Comparison of ENCODE assay signal across 9 cellular contexts in genomic region chr11:57458060-57458409, GRCh38. TPM values are rescaled to one million over a fixed set of nuclear protein-coding genes. Genes with fewer than 3 reads are reported as not detected.
DNase-seq lines count a peak whose midpoint lies in the region; ATAC-seq and TF ChIP-seq lines count a peak whose summit lies in the region.
"Had no signal": no experiment of that assay in that cellular context is flagged by ENCODE, and none has a peak within 500 bp of the region (broad histone marks: within the 10 kb centered on the region; RNA-seq: fewer than 3 reads in every experiment).

No MANE protein-coding gene starts in this region.

- no peaks in the 10 kb centered on the region for H3K9me3 Mint-ChIP-seq in activated CD4-positive, alpha-beta T cell treated with anti-CD3 and anti-CD28 coated beads for 36 hours (ENCODE audit: low read depth)
- no peaks in the 10 kb centered on the region for H3K9me3 Mint-ChIP-seq in activated CD4-positive, alpha-beta T cell treated with anti-CD3 and anti-CD28 coated beads, Interleukin-2, amount 10 ng/mL, durations not matched to agents 7 days and 5 days

- peaks cover 25% of the 10 kb centered on the region for H3K27me3 Mint-ChIP-seq in activated CD4-positive, alpha-beta T cell treated with anti-CD3 and anti-CD28 coated beads for 36 hours
- H3K27me3 Mint-ChIP-seq in activated CD4-positive, alpha-beta T cell treated with anti-CD3 and anti-CD28 coated beads, Interleukin-2, amount 10 ng/mL, durations not matched to agents 7 days and 5 days: peaks cover 53% of the 10 kb centered on the region

- H3K4me1 Mint-ChIP-seq in activated CD4-positive, alpha-beta T cell treated with anti-CD3 and anti-CD28 coated beads for 36 hours: peaks cover 27% of the 10 kb centered on the region
- peaks cover 33% of the 10 kb centered on the region for H3K4me1 Mint-ChIP-seq in activated CD4-positive, alpha-beta T cell treated with anti-CD3 and anti-CD28 coated beads, Interleukin-2, amount 10 ng/mL, durations not matched to agents 7 days and 5 days

- H3K4me1 ChIP-seq in PC-9 (replicated peaks; ENCODE audit: insufficient read depth) (peaks cover 22% of the 10 kb centered on the region), iPS DF 6.9 (ENCODE audit: control insufficient read depth, insufficient read depth, low read length) (peaks cover 6% of the 10 kb centered on the region), testis (peaks cover 31% of the 10 kb centered on the region), BE2C (no peaks in the 10 kb centered on the region)

- H3K36me3 ChIP-seq in PC-9 (ENCODE audit: low read depth) (no peaks in the 10 kb centered on the region), iPS DF 6.9 (ENCODE audit: control insufficient read depth, insufficient read depth, low read length) (no peaks in the 10 kb centered on the region), testis (ENCODE audit: low read depth, missing control alignments) (no peaks in the 10 kb centered on the region), BE2C (no peaks in the 10 kb centered on the region)

- TF ChIP-seq POLR2A in testis (IDR thresholded peaks at IDR 0.05): no peak

- H3K9me3 ChIP-seq in PC-9 (ENCODE audit: insufficient read depth, low read depth) (no peaks in the 10 kb centered on the region), iPS DF 6.9 (ENCODE audit: control insufficient read depth, insufficient read depth, low read length) (no peaks in the 10 kb centered on the region), testis (no peaks in the 10 kb centered on the region), BE2C (no peaks in the 10 kb centered on the region)

- H3K36me3 Mint-ChIP-seq in activated CD4-positive, alpha-beta T cell treated with anti-CD3 and anti-CD28 coated beads for 36 hours (ENCODE audit: low read depth): no peaks in the 10 kb centered on the region
- no peaks in the 10 kb centered on the region for H3K36me3 Mint-ChIP-seq in activated CD4-positive, alpha-beta T cell treated with anti-CD3 and anti-CD28 coated beads, Interleukin-2, amount 10 ng/mL, durations not matched to agents 7 days and 5 days (ENCODE audit: low read depth)

- CTCF ChIA-PET in activated CD4-positive, alpha-beta T cell treated with anti-CD3 and anti-CD28 coated beads for 36 hours (lab: Charles Lee): interaction anchor here (0.6 to 6.3 kb wide), 47 partner anchors 8 to 361 kb away, joined by 3 to 124 read pairs (median 5); partner anchors contain the start of genes P2RX3, SLC43A1, SLC43A3 and TIMM10
- CTCF ChIA-PET in activated CD4-positive, alpha-beta T cell treated with anti-CD3 and anti-CD28 coated beads, Interleukin-2, amount 10 ng/mL, durations not matched to agents 7 days and 5 days (lab: Charles Lee): interaction anchor here (0.6 to 3.9 kb wide), 29 partner anchors 14 to 186 kb away, joined by 3 to 30 read pairs (median 4); partner anchors contain the start of genes SLC43A1 and UBE2L6
- CTCF ChIA-PET in PC-9 (lab: Charles Lee): interaction anchor here (0.5 to 2.7 kb wide), 15 partner anchors 15 to 1808 kb away, joined by 3 to 20 read pairs (median 4); no protein-coding TSS in a partner anchor

- peak; percentile 18 for ATAC-seq in activated CD4-positive, alpha-beta T cell treated with anti-CD3 and anti-CD28 coated beads for 36 hours
- no peak for ATAC-seq in GM21825 (IDR thresholded peaks at IDR 0.05; ENCODE audit: unreplicated experiment)

- POLR2A ChIA-PET in activated CD4-positive, alpha-beta T cell treated with anti-CD3 and anti-CD28 coated beads for 36 hours (lab: Charles Lee): interaction anchor here (0.6 to 1.8 kb wide), 2 partner anchors 33 to 342 kb away, joined by 4 to 5 read pairs; no protein-coding TSS in a partner anchor
- POLR2A ChIA-PET in activated CD4-positive, alpha-beta T cell treated with anti-CD3 and anti-CD28 coated beads, Interleukin-2, amount 10 ng/mL, durations not matched to agents 7 days and 5 days (lab: Charles Lee): no interaction called here
- POLR2A ChIA-PET in PC-9 (lab: Charles Lee; ENCODE audit: unreplicated experiment): interaction anchor here (0.6 kb wide), 2 partner anchors 18 to 22 kb away, joined by 3 read pairs; no protein-coding TSS in a partner anchor

- no CpG with 5 or more reads among the region's 16 CpGs for WGBS in iPS DF 6.9 (ENCODE audit: insufficient coverage, insufficient read length)
- WGBS in testis, 2 donors: 4 to 8% methylated on average over 12 to 15 of the region's 16 CpGs

- peak overlapping the region; percentile 56; the same call in 1 of the 2 replicates for H3K4me3 ChIP-seq in PC-9
- H3K4me3 ChIP-seq in iPS DF 6.9 (ENCODE audit: low read length): peak overlapping the region; percentile 90; the same call in 1 of the 2 replicates
- peak overlapping the region; percentile 40 to 47 for H3K4me3 ChIP-seq in testis
- no peak overlapping the region for H3K4me3 ChIP-seq in BE2C (ENCODE audit: low read depth, low read length)

- no peaks in the 10 kb centered on the region for H3K9me2 ChIP-seq in PC-9 (ENCODE audit: insufficient read depth)

- H3K27ac Mint-ChIP-seq in activated CD4-positive, alpha-beta T cell treated with anti-CD3 and anti-CD28 coated beads for 36 hours: no peak overlapping the region
- H3K27ac Mint-ChIP-seq in activated CD4-positive, alpha-beta T cell treated with anti-CD3 and anti-CD28 coated beads, Interleukin-2, amount 10 ng/mL, durations not matched to agents 7 days and 5 days: no peak overlapping the region

- H3K4me2 ChIP-seq in PC-9: peak overlapping the region; percentile 94

- peaks cover 22% of the 10 kb centered on the region for H3K27me3 ChIP-seq in PC-9 (ENCODE audit: insufficient read depth, low read depth)
- H3K27me3 ChIP-seq in iPS DF 6.9 (ENCODE audit: control insufficient read depth, insufficient read depth, low read length): peaks cover 11% of the 10 kb centered on the region
- H3K27me3 ChIP-seq in testis: no peaks in the 10 kb centered on the region
- peaks cover 34% of the 10 kb centered on the region for H3K27me3 ChIP-seq in BE2C

- H2AFZ ChIP-seq in PC-9: peak overlapping the region; percentile 79; the same call in 1 of the 2 replicates

- no peak for TF ChIP-seq CTCF in PC-9 (conservative IDR thresholded peaks at IDR 0.05)
- no peak for TF ChIP-seq CTCF in testis (IDR thresholded peaks at IDR 0.05)
- no peak for TF ChIP-seq CTCF in BE2C (IDR thresholded peaks at IDR 0.05; ENCODE audit: low read depth, low read length)

- H4K20me1 ChIP-seq in PC-9 (ENCODE audit: insufficient read depth): no peaks in the 10 kb centered on the region

- no TSS peak for BruUV-seq in PC-9 (replicated peaks; lab: Mats Ljungman, UMichigan)

- H3F3A ChIP-seq in PC-9 (ENCODE audit: insufficient read depth, low read depth): no peaks in the 10 kb centered on the region; the same call in 1 of the 2 replicates

- no peaks in the 10 kb centered on the region for H3K79me2 ChIP-seq in PC-9 (ENCODE audit: low read depth)

- H3K27ac ChIP-seq in PC-9 (no peak overlapping the region), iPS DF 6.9 (ENCODE audit: low read length) (no peak overlapping the region), testis (no peak overlapping the region)

- intact Hi-C loops in activated CD4-positive, alpha-beta T cell treated with anti-CD3 and anti-CD28 coated beads for 36 hours (cut with DNase I, micrococcal nuclease): loop anchor here (1.0 to 5.0 kb wide), 5 partner anchors 33 to 113 kb away; partner anchors contain the start of genes SLC43A1 (in 1 of the 2) and UBE2L6 (in 1 of the 2)
- intact Hi-C loops in PC-9 (cut with micrococcal nuclease; ENCODE audit: unreplicated experiment): loop anchor here (1.0 to 5.0 kb wide), 2 partner anchors 109 to 1054 kb away; partner anchors contain the start of gene UBE2L6
- intact Hi-C loops in testis (cut with DNase I; ENCODE audit: low total_unique reads): loop anchor here (5.0 kb wide), 1 partner anchor 69 kb away; no protein-coding TSS in a partner anchor

- H3K4me3 Mint-ChIP-seq in activated CD4-positive, alpha-beta T cell treated with anti-CD3 and anti-CD28 coated beads for 36 hours: peak overlapping the region; percentile 62
- no peak overlapping the region for H3K4me3 Mint-ChIP-seq in activated CD4-positive, alpha-beta T cell treated with anti-CD3 and anti-CD28 coated beads, Interleukin-2, amount 10 ng/mL, durations not matched to agents 7 days and 5 days

- DNase-seq in activated CD4-positive, alpha-beta T cell treated with anti-CD3 and anti-CD28 coated beads for 36 hours: no peak
- DNase-seq in activated CD4-positive, alpha-beta T cell treated with anti-CD3 and anti-CD28 coated beads, Interleukin-2, amount 10 ng/mL, durations not matched to agents 7 days and 5 days: no peak
- peak in 1 of 2 experiments; percentile 37 for DNase-seq in PC-9
- no peak for DNase-seq in iPS DF 6.9 (ENCODE audit: low read depth, low spot score)
- DNase-seq in testis: no peak
- DNase-seq in BE2C: no peak
- no peak for DNase-seq in NCI-H2196 treated with DMSO at 0.1 percent for 48 hours (lab: John Stamatoyannopoulos, UW; ENCODE audit: unreplicated experiment)
- DNase-seq: GF-D8 had no signal

RNA-seq across cellular contexts. Expression of gene RTN4RL2, which starts 2.3 kb away (rescaled TPM):
- total RNA-seq in activated CD4-positive, alpha-beta T cell treated with anti-CD3 and anti-CD28 coated beads for 36 hours: under 1 TPM; 0.33 to 0.39 TPM
- under 1 TPM in 1 of 2 experiments, not detected in 1; 0.35 TPM for total RNA-seq in activated CD4-positive, alpha-beta T cell treated with anti-CD3 and anti-CD28 coated beads, Interleukin-2, amount 10 ng/mL, durations not matched to agents 7 days and 5 days
- 3.4 and 4.6 TPM in 2 replicates for total RNA-seq in PC-9 (2021)
- total RNA-seq in testis: 1 to 10 TPM; 2.3 to 2.5 TPM
- polyA plus RNA-seq in testis (ENCODE audit: insufficient read depth, low read depth, low replicate concordance): 3.2 TPM
- polyA plus RNA-seq in BE2C (2012; ENCODE audit: insufficient read depth, insufficient read length, low read depth): 0.52 TPM

RNA-seq across cellular contexts. Expression of gene SLC43A3, which starts 31.1 kb away (rescaled TPM):
- total RNA-seq in activated CD4-positive, alpha-beta T cell treated with anti-CD3 and anti-CD28 coated beads for 36 hours: 100 to 1,000 TPM; 268 to 333 TPM
- 100 to 1,000 TPM in 1 of 2 experiments, 10 to 100 TPM in 1; 98.2 to 104 TPM for total RNA-seq in activated CD4-positive, alpha-beta T cell treated with anti-CD3 and anti-CD28 coated beads, Interleukin-2, amount 10 ng/mL, durations not matched to agents 7 days and 5 days
- total RNA-seq in PC-9 (2021): 35.7 and 41.3 TPM in 2 replicates
- 10 to 100 TPM; 13.8 to 20.8 TPM for total RNA-seq in testis
- 13.9 TPM for polyA plus RNA-seq in testis (ENCODE audit: insufficient read depth, low read depth, low replicate concordance)
- 11.3 TPM for polyA plus RNA-seq in BE2C (2012; ENCODE audit: insufficient read depth, insufficient read length, low read depth)

RNA-seq across cellular contexts. Expression of gene SLC43A1, which starts 57.5 kb away (rescaled TPM):
- 10 to 100 TPM; 27.6 to 28.7 TPM for total RNA-seq in activated CD4-positive, alpha-beta T cell treated with anti-CD3 and anti-CD28 coated beads for 36 hours
- 10 to 100 TPM; 22.9 to 23.4 TPM for total RNA-seq in activated CD4-positive, alpha-beta T cell treated with anti-CD3 and anti-CD28 coated beads, Interleukin-2, amount 10 ng/mL, durations not matched to agents 7 days and 5 days
- total RNA-seq in PC-9 (2021) (3.2 and 4.0 TPM in 2 replicates), testis (10 to 100 TPM; 12.2 to 12.3 TPM)
- 6.5 TPM for polyA plus RNA-seq in testis (ENCODE audit: insufficient read depth, low read depth, low replicate concordance)
- polyA plus RNA-seq in BE2C (2012; ENCODE audit: insufficient read depth, insufficient read length, low read depth): 14.9 TPM
